22 cellular contexts compared by ENCODE assay signal in genomic region chr7:12888727-12889126, GRCh38.
DNase-seq lines count a peak whose midpoint lies in the region; ATAC-seq, FAIRE-seq and TF ChIP-seq lines count a peak whose summit lies in the region.
"Had no signal": no experiment of that assay in that cellular context is flagged by ENCODE, and none has a peak within 500 bp of the region (broad histone marks: within the 10 kb centered on the region; RNA-seq: fewer than 3 reads in every experiment).

No MANE protein-coding gene starts in this region.

- FAIRE-seq in H54 (lab: Jason Lieb, UNC) (peak; percentile 92), small intestine (lab: Jason Lieb, UNC) (no peak)
- FAIRE-seq: GM12892 had no signal

- H3F3A ChIP-seq in smooth muscle cell (ENCODE audit: low read depth), result peaks cover 4% of the 10 kb centered on the region

- H3K4me1 Mint-ChIP-seq in activated T-helper 17 cell treated with anti-CD3 and anti-CD28 coated beads, Interleukin-2, amount 50 U/mL, for 72 hours, result no peaks in the 10 kb centered on the region
- H3K4me1 Mint-ChIP-seq in activated CD4-positive, alpha-beta memory T cell treated with anti-CD3 and anti-CD28 coated beads for 36 hours (ENCODE audit: low read depth), result no peaks in the 10 kb centered on the region

- H3K4me3 ChIP-seq in astrocyte of the cerebellum (ENCODE audit: low read depth, low read length) (no peak overlapping the region), fibroblast of villous mesenchyme (ENCODE audit: low read depth, low read length) (no peak overlapping the region), smooth muscle cell (no peak overlapping the region), small intestine (ENCODE audit: low read depth in 1 of 2, low read length in 2 of 2) (no peak overlapping the region)
- H3K4me3 ChIP-seq: gastrocnemius medialis, tibial nerve had no signal

- H3K4me2 ChIP-seq in smooth muscle cell, result peak overlapping the region; percentile 14

- no peaks in the 10 kb centered on the region for H3K36me3 Mint-ChIP-seq in activated T-helper 17 cell treated with anti-CD3 and anti-CD28 coated beads, Interleukin-2, amount 50 U/mL, for 72 hours (ENCODE audit: low read depth)
- no peaks in the 10 kb centered on the region for H3K36me3 Mint-ChIP-seq in activated CD4-positive, alpha-beta memory T cell treated with anti-CD3 and anti-CD28 coated beads for 36 hours

- no peak for ATAC-seq in activated T-helper 17 cell treated with anti-CD3 and anti-CD28 coated beads, Interleukin-2, amount 50 U/mL, for 72 hours (replicated peaks)
- ATAC-seq: gastrocnemius medialis, sciatic nerve had no signal

- H3K4me3 Mint-ChIP-seq in activated T-helper 17 cell treated with anti-CD3 and anti-CD28 coated beads, Interleukin-2, amount 50 U/mL, for 72 hours, result no peak overlapping the region
- H3K4me3 Mint-ChIP-seq in activated CD4-positive, alpha-beta memory T cell treated with anti-CD3 and anti-CD28 coated beads for 36 hours, result no peak overlapping the region
- H3K4me3 Mint-ChIP-seq: CD4-positive, alpha-beta T cell had no signal

- POLR2A ChIA-PET in activated CD4-positive, alpha-beta memory T cell treated with anti-CD3 and anti-CD28 coated beads for 36 hours (lab: Charles Lee), result no interaction called here

- in situ Hi-C loops in astrocyte of the cerebellum (cut with HindIII; ENCODE audit: low sequenced_read_pairs), result no loop called here

- H3K27ac ChIP-seq in smooth muscle cell (ENCODE audit: low read depth) (peak overlapping the region; percentile 73), small intestine (ENCODE audit: low read depth in 1 of 2, low read length in 1 of 2) (no peak overlapping the region)
- H3K27ac ChIP-seq: gastrocnemius medialis, neutrophil, tibial nerve, WERI-Rb-1 had no signal

- H3K4me1 ChIP-seq in smooth muscle cell (ENCODE audit: low read depth), result peaks cover 4% of the 10 kb centered on the region
- H3K4me1 ChIP-seq in small intestine (ENCODE audit: control insufficient read depth in 2 of 2, insufficient read depth in 1 of 2, low read depth in 1 of 2, low read length in 1 of 2), result no peaks in the 10 kb centered on the region
- H3K4me1 ChIP-seq: gastrocnemius medialis, tibial nerve had no signal

- 67% methylated on average over 2 of the region's 2 CpGs for WGBS in smooth muscle cell (ENCODE audit: low lambda C conversion rate)
- 66 to 89% (median 89%) methylated on average over 2 of the region's 2 CpGs for WGBS in small intestine, 3 donors

- H3K9me3 Mint-ChIP-seq in activated T-helper 17 cell treated with anti-CD3 and anti-CD28 coated beads, Interleukin-2, amount 50 U/mL, for 72 hours, result no peaks in the 10 kb centered on the region
- no peaks in the 10 kb centered on the region for H3K9me3 Mint-ChIP-seq in activated CD4-positive, alpha-beta memory T cell treated with anti-CD3 and anti-CD28 coated beads for 36 hours
- H3K9me3 Mint-ChIP-seq: CD4-positive, alpha-beta T cell had no signal

- H3K9me3 ChIP-seq in smooth muscle cell (replicated peaks; ENCODE audit: low read depth) (no peaks in the 10 kb centered on the region), small intestine (ENCODE audit: control insufficient read depth, low read depth) (no peaks in the 10 kb centered on the region)
- H3K9me3 ChIP-seq: gastrocnemius medialis, neutrophil, tibial nerve had no signal

- no peaks in the 10 kb centered on the region for H4K20me1 ChIP-seq in smooth muscle cell (ENCODE audit: low read depth)

- H3K79me2 ChIP-seq in smooth muscle cell (ENCODE audit: low read depth), result no peaks in the 10 kb centered on the region

- no peaks in the 10 kb centered on the region for H3K27me3 Mint-ChIP-seq in activated T-helper 17 cell treated with anti-CD3 and anti-CD28 coated beads, Interleukin-2, amount 50 U/mL, for 72 hours
- H3K27me3 Mint-ChIP-seq in activated CD4-positive, alpha-beta memory T cell treated with anti-CD3 and anti-CD28 coated beads for 36 hours, result peaks cover 6% of the 10 kb centered on the region

- DNase-seq in H54 (ENCODE audit: insufficient read length, low spot score) (no peak), astrocyte of the cerebellum (ENCODE audit: low read depth) (peak; percentile 61), fibroblast of villous mesenchyme (ENCODE audit: low read depth) (peak; percentile 55), smooth muscle cell (lab: John Stamatoyannopoulos, UW; ENCODE audit: unreplicated experiment) (no peak), small intestine (no peak)
- no peak for DNase-seq in activated CD4-positive, alpha-beta memory T cell treated with anti-CD3 and anti-CD28 coated beads for 36 hours
- DNase-seq in activated CD4-positive, alpha-beta T cell treated with anti-CD3 and anti-CD28 coated beads, Interleukin-2, amount 50 U/mL, for 48 hours, result no peak
- DNase-seq: activated gamma-delta T cell; CD4-positive, alpha-beta T cell; gastrocnemius medialis; KG1; NCI-H1105; NCI-H2171; NCI-H82; stimulated activated CD4-positive, alpha-beta T cell treated with anti-CD3 and anti-CD28 coated beads, Interleukin-4, amount 100 ng/mL, for 24 hours; SW 1271; WERI-Rb-1 had no signal

- TF ChIP-seq CTCF in astrocyte of the cerebellum (IDR thresholded peaks at IDR 0.05; ENCODE audit: low read depth, low read length, missing control alignments) (no peak), fibroblast of villous mesenchyme (IDR thresholded peaks at IDR 0.05; ENCODE audit: insufficient read depth, low read depth, low read length) (no peak), smooth muscle cell (IDR thresholded peaks at IDR 0.05; ENCODE audit: borderline replicate concordance, insufficient read depth, poor library complexity, severe bottlenecking) (no peak)

- intact Hi-C loops in activated CD4-positive, alpha-beta memory T cell treated with anti-CD3 and anti-CD28 coated beads for 36 hours (cut with micrococcal nuclease), result loop anchor here (10.0 kb wide), 2 partner anchors 214 to 226 kb away; no protein-coding TSS in a partner anchor

- H2AFZ ChIP-seq in smooth muscle cell (ENCODE audit: low read depth), result no peak overlapping the region

- H3K27me3 ChIP-seq in smooth muscle cell (ENCODE audit: low read depth) (no peaks in the 10 kb centered on the region), small intestine (ENCODE audit: control insufficient read depth in 2 of 2, insufficient read depth in 2 of 2, low read length in 2 of 2) (no peaks in the 10 kb centered on the region)
- H3K27me3 ChIP-seq: gastrocnemius medialis, neutrophil, tibial nerve had no signal

- H3K36me3 ChIP-seq in smooth muscle cell (ENCODE audit: low read depth), result no peaks in the 10 kb centered on the region
- H3K36me3 ChIP-seq in small intestine (ENCODE audit: control insufficient read depth in 2 of 2, insufficient read depth in 2 of 2, low read length in 2 of 2), result no peaks in the 10 kb centered on the region
- H3K36me3 ChIP-seq: gastrocnemius medialis, neutrophil, tibial nerve, WERI-Rb-1 had no signal

- CTCF ChIA-PET in activated CD4-positive, alpha-beta memory T cell treated with anti-CD3 and anti-CD28 coated beads for 36 hours (lab: Charles Lee), result no interaction called here

- peak overlapping the region; percentile 49 for H3K9ac ChIP-seq in smooth muscle cell (ENCODE audit: low read depth)

- H3K27ac Mint-ChIP-seq in activated T-helper 17 cell treated with anti-CD3 and anti-CD28 coated beads, Interleukin-2, amount 50 U/mL, for 72 hours, result no peak overlapping the region
- no peak overlapping the region for H3K27ac Mint-ChIP-seq in activated CD4-positive, alpha-beta memory T cell treated with anti-CD3 and anti-CD28 coated beads for 36 hours
- H3K27ac Mint-ChIP-seq: CD4-positive, alpha-beta T cell had no signal

- TF ChIP-seq POLR2A in H54 (IDR thresholded peaks at IDR 0.05; ENCODE audit: low read depth, low read length), result no peak

Comparison
In these comparisons a context has a peak if more than half of its experiments do, and no peak if none do; other contexts are left out.
1. DNase-seq: peak in astrocyte of the cerebellum (single experiment) and fibroblast of villous mesenchyme (single experiment); none in H54 (single experiment), smooth muscle cell (single experiment), activated CD4-positive, alpha-beta memory T cell treated with anti-CD3 and anti-CD28 coated beads for 36 hours (single experiment), activated CD4-positive, alpha-beta T cell treated with anti-CD3 and anti-CD28 coated beads, Interleukin-2, amount 50 U/mL, for 48 hours (0 of 2) and small intestine (single experiment).